ENCODE assay signal across 1 cellular context in the genomic region with DNA sequence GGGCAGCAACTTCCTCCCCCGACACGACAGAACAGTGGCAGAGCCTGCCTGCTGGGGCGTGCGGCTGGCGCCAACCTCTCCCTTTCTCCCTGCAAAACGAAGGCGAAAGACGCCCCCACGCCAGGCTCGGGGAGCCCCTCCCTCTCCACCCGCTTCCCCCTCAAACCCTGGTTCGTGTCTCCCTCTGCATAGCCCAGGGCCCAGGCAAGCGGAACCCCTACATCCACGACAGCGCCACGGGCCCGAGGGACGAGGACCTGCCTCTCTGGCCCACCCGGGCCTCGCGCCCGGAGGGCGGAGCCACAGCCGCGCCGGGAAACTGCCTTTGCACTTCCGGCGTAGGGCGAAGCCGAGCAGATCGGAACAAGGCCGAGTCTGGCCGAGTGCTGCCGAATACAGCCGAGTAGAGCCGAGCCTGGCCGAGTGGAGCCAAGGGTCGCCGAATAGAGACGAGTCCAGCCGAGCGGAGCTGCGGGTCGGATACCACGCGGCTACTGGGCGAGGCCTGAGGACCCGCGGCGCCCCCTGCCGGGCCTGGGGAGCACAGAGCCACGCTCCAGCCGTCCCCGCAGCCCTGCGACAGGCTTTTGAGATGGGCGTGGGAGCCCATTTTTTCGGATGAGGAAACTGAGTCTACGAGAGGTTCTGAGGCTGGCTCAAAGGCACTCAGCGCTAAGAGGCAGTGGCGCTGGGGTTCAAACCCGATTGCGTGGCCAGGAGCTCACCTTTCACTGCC.
TF ChIP-seq lines count a peak whose summit lies in the region.

No MANE protein-coding gene starts in this region.

TF ChIP-seq in SK-N-SH, 30 proteins besides CTCF, POLR2A, EP300 and RAD21 (continued from another document):
- TF ChIP-seq, protein P1, sequence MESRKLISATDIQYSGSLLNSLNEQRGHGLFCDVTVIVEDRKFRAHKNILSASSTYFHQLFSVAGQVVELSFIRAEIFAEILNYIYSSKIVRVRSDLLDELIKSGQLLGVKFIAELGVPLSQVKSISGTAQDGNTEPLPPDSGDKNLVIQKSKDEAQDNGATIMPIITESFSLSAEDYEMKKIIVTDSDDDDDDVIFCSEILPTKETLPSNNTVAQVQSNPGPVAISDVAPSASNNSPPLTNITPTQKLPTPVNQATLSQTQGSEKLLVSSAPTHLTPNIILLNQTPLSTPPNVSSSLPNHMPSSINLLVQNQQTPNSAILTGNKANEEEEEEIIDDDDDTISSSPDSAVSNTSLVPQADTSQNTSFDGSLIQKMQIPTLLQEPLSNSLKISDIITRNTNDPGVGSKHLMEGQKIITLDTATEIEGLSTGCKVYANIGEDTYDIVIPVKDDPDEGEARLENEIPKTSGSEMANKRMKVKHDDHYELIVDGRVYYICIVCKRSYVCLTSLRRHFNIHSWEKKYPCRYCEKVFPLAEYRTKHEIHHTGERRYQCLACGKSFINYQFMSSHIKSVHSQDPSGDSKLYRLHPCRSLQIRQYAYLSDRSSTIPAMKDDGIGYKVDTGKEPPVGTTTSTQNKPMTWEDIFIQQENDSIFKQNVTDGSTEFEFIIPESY (IDR thresholded peaks at IDR 0.05; ENCODE audit: borderline replicate concordance, low read depth) = no peak
- no peak for TF ChIP-seq RXRA (IDR thresholded peaks at IDR 0.05; ENCODE audit: borderline replicate concordance, low read depth)
- TF ChIP-seq, protein P2, sequence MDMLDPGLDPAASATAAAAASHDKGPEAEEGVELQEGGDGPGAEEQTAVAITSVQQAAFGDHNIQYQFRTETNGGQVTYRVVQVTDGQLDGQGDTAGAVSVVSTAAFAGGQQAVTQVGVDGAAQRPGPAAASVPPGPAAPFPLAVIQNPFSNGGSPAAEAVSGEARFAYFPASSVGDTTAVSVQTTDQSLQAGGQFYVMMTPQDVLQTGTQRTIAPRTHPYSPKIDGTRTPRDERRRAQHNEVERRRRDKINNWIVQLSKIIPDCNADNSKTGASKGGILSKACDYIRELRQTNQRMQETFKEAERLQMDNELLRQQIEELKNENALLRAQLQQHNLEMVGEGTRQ (IDR thresholded peaks at IDR 0.05; ENCODE audit: borderline replicate concordance, low read depth, low read length) = no peak
- TF ChIP-seq RCOR1 (IDR thresholded peaks at IDR 0.05; ENCODE audit: low read length) = no peak
- peak; percentile 32; the same call in 1 of the 2 replicates for TF ChIP-seq TAF1 (IDR thresholded peaks at IDR 0.05; ENCODE audit: borderline replicate concordance, low read depth, low read length)
- no peak for TF ChIP-seq MEF2A (IDR thresholded peaks at IDR 0.05; ENCODE audit: borderline replicate concordance, low read depth)
- TF ChIP-seq NFIC (IDR thresholded peaks at IDR 0.05; ENCODE audit: borderline replicate concordance) = no peak
- TF ChIP-seq FOXM1 (IDR thresholded peaks at IDR 0.05; ENCODE audit: low read depth) = no peak
- TF ChIP-seq FOXJ3 (CRISPR knock-in tag; IDR thresholded peaks at IDR 0.05) = no peak
- TF ChIP-seq NRF1 (IDR thresholded peaks at IDR 0.05; ENCODE audit: low read depth, low read length) = no peak
- TF ChIP-seq POLR2AphosphoS5 (IDR thresholded peaks at IDR 0.05; ENCODE audit: low read depth, low read length) = peak; percentile 96
- TF ChIP-seq TCF12 (IDR thresholded peaks at IDR 0.05) = no peak
- TF ChIP-seq GABPA (IDR thresholded peaks at IDR 0.05; ENCODE audit: low read depth) = peak; percentile 75
- no peak for TF ChIP-seq JUND (IDR thresholded peaks at IDR 0.05)
- TF ChIP-seq TEAD4 (IDR thresholded peaks at IDR 0.05; ENCODE audit: borderline replicate concordance, insufficient read depth) = no peak
- peak; percentile 79 for TF ChIP-seq SMC3 (IDR thresholded peaks at IDR 0.05; ENCODE audit: low read depth, low read length)
- TF ChIP-seq, protein P3, sequence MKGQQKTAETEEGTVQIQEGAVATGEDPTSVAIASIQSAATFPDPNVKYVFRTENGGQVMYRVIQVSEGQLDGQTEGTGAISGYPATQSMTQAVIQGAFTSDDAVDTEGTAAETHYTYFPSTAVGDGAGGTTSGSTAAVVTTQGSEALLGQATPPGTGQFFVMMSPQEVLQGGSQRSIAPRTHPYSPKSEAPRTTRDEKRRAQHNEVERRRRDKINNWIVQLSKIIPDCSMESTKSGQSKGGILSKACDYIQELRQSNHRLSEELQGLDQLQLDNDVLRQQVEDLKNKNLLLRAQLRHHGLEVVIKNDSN (IDR thresholded peaks at IDR 0.05; ENCODE audit: borderline replicate concordance, low read depth) = 0 out of 2 replicates have a peak, but pooled peaks have one; percentile 15
- no peak for TF ChIP-seq EZH2phosphoT487 (IDR thresholded peaks at IDR 0.05; ENCODE audit: borderline replicate concordance, low read depth)
- no peak for TF ChIP-seq GATA2 (CRISPR knock-in tag; IDR thresholded peaks at IDR 0.05)
- TF ChIP-seq SIN3A (IDR thresholded peaks at IDR 0.05; ENCODE audit: borderline replicate concordance, low read depth, low read length) = no peak
- TF ChIP-seq, protein P4, sequence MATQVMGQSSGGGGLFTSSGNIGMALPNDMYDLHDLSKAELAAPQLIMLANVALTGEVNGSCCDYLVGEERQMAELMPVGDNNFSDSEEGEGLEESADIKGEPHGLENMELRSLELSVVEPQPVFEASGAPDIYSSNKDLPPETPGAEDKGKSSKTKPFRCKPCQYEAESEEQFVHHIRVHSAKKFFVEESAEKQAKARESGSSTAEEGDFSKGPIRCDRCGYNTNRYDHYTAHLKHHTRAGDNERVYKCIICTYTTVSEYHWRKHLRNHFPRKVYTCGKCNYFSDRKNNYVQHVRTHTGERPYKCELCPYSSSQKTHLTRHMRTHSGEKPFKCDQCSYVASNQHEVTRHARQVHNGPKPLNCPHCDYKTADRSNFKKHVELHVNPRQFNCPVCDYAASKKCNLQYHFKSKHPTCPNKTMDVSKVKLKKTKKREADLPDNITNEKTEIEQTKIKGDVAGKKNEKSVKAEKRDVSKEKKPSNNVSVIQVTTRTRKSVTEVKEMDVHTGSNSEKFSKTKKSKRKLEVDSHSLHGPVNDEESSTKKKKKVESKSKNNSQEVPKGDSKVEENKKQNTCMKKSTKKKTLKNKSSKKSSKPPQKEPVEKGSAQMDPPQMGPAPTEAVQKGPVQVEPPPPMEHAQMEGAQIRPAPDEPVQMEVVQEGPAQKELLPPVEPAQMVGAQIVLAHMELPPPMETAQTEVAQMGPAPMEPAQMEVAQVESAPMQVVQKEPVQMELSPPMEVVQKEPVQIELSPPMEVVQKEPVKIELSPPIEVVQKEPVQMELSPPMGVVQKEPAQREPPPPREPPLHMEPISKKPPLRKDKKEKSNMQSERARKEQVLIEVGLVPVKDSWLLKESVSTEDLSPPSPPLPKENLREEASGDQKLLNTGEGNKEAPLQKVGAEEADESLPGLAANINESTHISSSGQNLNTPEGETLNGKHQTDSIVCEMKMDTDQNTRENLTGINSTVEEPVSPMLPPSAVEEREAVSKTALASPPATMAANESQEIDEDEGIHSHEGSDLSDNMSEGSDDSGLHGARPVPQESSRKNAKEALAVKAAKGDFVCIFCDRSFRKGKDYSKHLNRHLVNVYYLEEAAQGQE (IDR thresholded peaks at IDR 0.05; ENCODE audit: low read depth, low read length) = no peak
- no peak for TF ChIP-seq RFX5 (IDR thresholded peaks at IDR 0.05; ENCODE audit: low read length)
- TF ChIP-seq, protein P5, sequence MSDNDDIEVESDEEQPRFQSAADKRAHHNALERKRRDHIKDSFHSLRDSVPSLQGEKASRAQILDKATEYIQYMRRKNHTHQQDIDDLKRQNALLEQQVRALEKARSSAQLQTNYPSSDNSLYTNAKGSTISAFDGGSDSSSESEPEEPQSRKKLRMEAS (IDR thresholded peaks at IDR 0.05; ENCODE audit: low read depth) = peak; percentile 92
- no peak for TF ChIP-seq IRF3 (IDR thresholded peaks at IDR 0.05; ENCODE audit: low read depth, low read length)
- TF ChIP-seq ELF1 (IDR thresholded peaks at IDR 0.05) = no peak
- TF ChIP-seq YY1 (IDR thresholded peaks at IDR 0.05; ENCODE audit: low read depth) = no peak
- TF ChIP-seq CHD2 (IDR thresholded peaks at IDR 0.05; ENCODE audit: low read length, partially characterized antibody) = no peak
- TF ChIP-seq FOSL2 (IDR thresholded peaks at IDR 0.05; ENCODE audit: borderline replicate concordance, low read depth) = no peak
- peak; percentile 80 for TF ChIP-seq MXI1 (IDR thresholded peaks at IDR 0.05; ENCODE audit: low read depth, low read length)
